Comparison of ENCODE assay signal across 20 cellular contexts in the genomic region with DNA sequence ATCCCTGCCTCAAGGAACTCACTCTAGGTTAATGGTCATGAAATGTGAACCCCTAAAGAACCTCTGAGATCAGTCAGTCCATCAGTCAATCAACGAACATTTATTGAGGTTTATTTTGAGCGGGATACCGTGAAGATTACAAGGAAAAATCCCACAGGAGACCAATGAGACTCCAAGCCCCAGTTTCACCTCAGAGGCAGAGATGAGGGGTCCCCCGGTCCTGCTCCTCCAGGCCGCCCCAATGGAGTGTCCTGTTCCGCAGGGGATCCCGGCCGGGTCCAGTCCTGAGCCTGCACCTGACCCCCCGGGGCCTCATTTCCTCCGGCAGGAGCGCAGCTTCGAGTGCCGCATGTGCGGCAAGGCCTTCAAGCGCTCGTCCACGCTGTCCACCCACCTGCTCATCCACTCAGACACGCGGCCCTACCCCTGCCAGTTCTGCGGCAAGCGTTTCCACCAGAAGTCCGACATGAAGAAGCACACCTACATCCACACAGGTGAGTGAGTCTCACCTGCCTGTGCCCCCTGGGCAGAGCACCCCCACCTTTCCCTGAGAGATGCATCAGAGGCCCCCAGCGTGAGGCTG. TPM values are rescaled to one million over a fixed set of nuclear protein-coding genes. Genes with fewer than 3 reads are reported as not detected.
DNase-seq lines count a peak whose midpoint lies in the region; ATAC-seq, FAIRE-seq and TF ChIP-seq lines count a peak whose summit lies in the region.
"Had no signal": no experiment of that assay in that cellular context is flagged by ENCODE, and none has a peak within 500 bp of the region (broad histone marks: within the 10 kb centered on the region; RNA-seq: fewer than 3 reads in every experiment).

No MANE protein-coding gene starts in this region.

- H3K9me3 ChIP-seq in kidney (ENCODE audit: control insufficient read depth in 1 of 2, low read length in 2 of 2), result no peaks in the 10 kb centered on the region
- H3K9me3 ChIP-seq: A549, SJCRH30 had no signal

- intact Hi-C loops in natural killer cell (cut with micrococcal nuclease) (no loop called here), kidney (cut with DNase I) (no loop called here)

- DNase-seq in natural killer cell (no peak), NCI-H69 (lab: John Stamatoyannopoulos, UW) (peak; percentile 39), kidney (peak; percentile 76), retina (peak; percentile 44), NCI-H2171 (lab: John Stamatoyannopoulos, UW) (no peak)
- no peak for DNase-seq in natural killer cell treated with Interleukin-12 subunit alpha and Interleukin-12 subunit beta and Interleukin-15 and Interleukin-18, amount 100 ng/mL, for 72 hours (ENCODE audit: low spot score)
- DNase-seq in activated naive CD4-positive, alpha-beta T cell (lab: John Stamatoyannopoulos, UW), result no peak
- DNase-seq: CD8-positive, alpha-beta memory T cell; MV-4-11; NCI-H446; NCI-H774; PC-3; SJCRH30 had no signal

- TF ChIP-seq CTCF in natural killer cell (IDR thresholded peaks at IDR 0.05) (no peak), kidney (IDR thresholded peaks at IDR 0.05; ENCODE audit: borderline replicate concordance, extremely low read depth, insufficient read depth) (no peak)

- H3K36me3 Mint-ChIP-seq in natural killer cell, result no peaks in the 10 kb centered on the region
- no peaks in the 10 kb centered on the region for H3K36me3 Mint-ChIP-seq in natural killer cell treated with Interleukin-12 subunit alpha and Interleukin-12 subunit beta and Interleukin-15 and Interleukin-18, amount 100 ng/mL, for 72 hours

- H3K4me1 ChIP-seq in kidney (ENCODE audit: control insufficient read depth in 1 of 2, insufficient read depth in 1 of 2, low read depth in 1 of 2, low read length in 2 of 2), result no peaks in the 10 kb centered on the region
- H3K4me1 ChIP-seq: A549 had no signal

- H3K4me1 Mint-ChIP-seq in natural killer cell, result peaks cover 76 to 80% of the 10 kb centered on the region in 2 donors
- H3K4me1 Mint-ChIP-seq in natural killer cell treated with Interleukin-12 subunit alpha and Interleukin-12 subunit beta and Interleukin-15 and Interleukin-18, amount 100 ng/mL, for 72 hours (ENCODE audit: low read depth in 2 of 2), result peaks cover 37 to 64% of the 10 kb centered on the region in 2 donors

- H3K4me3 ChIP-seq in kidney (ENCODE audit: low read length in 2 of 2), result no peak overlapping the region
- H3K4me3 ChIP-seq: A549, GM23248, SJCRH30 had no signal

- ATAC-seq in natural killer cell, result no peak
- no peak for ATAC-seq in natural killer cell treated with Interleukin-12 subunit alpha and Interleukin-12 subunit beta and Interleukin-15 and Interleukin-18, amount 100 ng/mL, for 72 hours
- ATAC-seq in GM19395 (IDR thresholded peaks at IDR 0.05; ENCODE audit: unreplicated experiment), result no peak
- ATAC-seq: PC-3 had no signal

- peak overlapping the region; percentile 53 for H3K4me3 Mint-ChIP-seq in natural killer cell
- H3K4me3 Mint-ChIP-seq in natural killer cell treated with Interleukin-12 subunit alpha and Interleukin-12 subunit beta and Interleukin-15 and Interleukin-18, amount 100 ng/mL, for 72 hours, result no peak overlapping the region
- H3K4me3 Mint-ChIP-seq: CD8-positive, alpha-beta memory T cell had no signal

- H3K27me3 Mint-ChIP-seq in natural killer cell (ENCODE audit: low read depth in 2 of 2), result no peaks in the 10 kb centered on the region
- no peaks in the 10 kb centered on the region for H3K27me3 Mint-ChIP-seq in natural killer cell treated with Interleukin-12 subunit alpha and Interleukin-12 subunit beta and Interleukin-15 and Interleukin-18, amount 100 ng/mL, for 72 hours

- no peak overlapping the region for H3K27ac Mint-ChIP-seq in natural killer cell
- no peak overlapping the region for H3K27ac Mint-ChIP-seq in natural killer cell treated with Interleukin-12 subunit alpha and Interleukin-12 subunit beta and Interleukin-15 and Interleukin-18, amount 100 ng/mL, for 72 hours
- H3K27ac Mint-ChIP-seq: CD8-positive, alpha-beta memory T cell had no signal

- no peak overlapping the region for H3K9ac ChIP-seq in kidney (ENCODE audit: low read length in 2 of 2)
- H3K9ac ChIP-seq: GM23248, KMS-11 had no signal

- no peak overlapping the region for H3K27ac ChIP-seq in kidney (ENCODE audit: low read depth in 2 of 2, low read length in 2 of 2)
- H3K27ac ChIP-seq: A549, GM23248, KMS-11, SJCRH30 had no signal

- no peaks in the 10 kb centered on the region for H3K36me3 ChIP-seq in kidney (ENCODE audit: control insufficient read depth in 1 of 2, insufficient read depth in 2 of 2, low read length in 2 of 2)
- H3K36me3 ChIP-seq: SJCRH30 had no signal

- no peak for FAIRE-seq in kidney (lab: Jason Lieb, UNC)
- FAIRE-seq: A549, D721Med had no signal

- no peaks in the 10 kb centered on the region for H3K9me3 Mint-ChIP-seq in natural killer cell
- no peaks in the 10 kb centered on the region for H3K9me3 Mint-ChIP-seq in natural killer cell treated with Interleukin-12 subunit alpha and Interleukin-12 subunit beta and Interleukin-15 and Interleukin-18, amount 100 ng/mL, for 72 hours
- H3K9me3 Mint-ChIP-seq: CD8-positive, alpha-beta memory T cell had no signal

RNA-seq across cellular contexts. Expression of a gene that starts 11.0 kb away (rescaled TPM):
- total RNA-seq in natural killer cell, result 1 to 10 TPM in 2 of 3 donors, under 1 TPM in 1; 0.41 to 3.3 (median 2.8) TPM
- under 1 TPM in 1 of 2 donors, not detected in 1; 0.45 TPM for total RNA-seq in natural killer cell treated with Interleukin-12 subunit alpha and Interleukin-12 subunit beta and Interleukin-15 and Interleukin-18, amount 100 ng/mL, for 72 hours
- 0.28 TPM for total RNA-seq in kidney
- not detected for polyA plus RNA-seq in kidney (ENCODE audit: insufficient read depth, low read depth, low replicate concordance)
- total RNA-seq: CD8-positive, alpha-beta memory T cell; GM23248; PC-3; T-helper 1 cell treated with Interleukin-12 subunit alpha and Interleukin-12 subunit beta and Interleukin-4 antibody, amounts not matched to agents 30 ng/mL and 1 ng/mL, for 36 hours had no signal
- polyA plus RNA-seq: BJ; CD8-positive, alpha-beta memory T cell; GM23248 had no signal

RNA-seq across cellular contexts. Expression of a gene that starts 41.3 kb away (rescaled TPM):
- total RNA-seq in natural killer cell (10 to 100 TPM; 52.6 to 69.2 (median 60.4) TPM), kidney (47.7 TPM)
- total RNA-seq in natural killer cell treated with Interleukin-12 subunit alpha and Interleukin-12 subunit beta and Interleukin-15 and Interleukin-18, amount 100 ng/mL, for 72 hours, result 10 to 100 TPM; 69.2 to 81.4 TPM
- polyA plus RNA-seq in kidney (ENCODE audit: insufficient read depth, low read depth, low replicate concordance), result 38.0 TPM

RNA-seq across cellular contexts. Expression of a gene that starts 45.1 kb away (rescaled TPM):
- total RNA-seq in natural killer cell, result 10 to 100 TPM; 58.0 to 73.5 (median 63.3) TPM
- 10 to 100 TPM; 37.8 to 45.7 TPM for total RNA-seq in natural killer cell treated with Interleukin-12 subunit alpha and Interleukin-12 subunit beta and Interleukin-15 and Interleukin-18, amount 100 ng/mL, for 72 hours
- total RNA-seq in kidney, result 45.4 TPM
- polyA plus RNA-seq in kidney (ENCODE audit: insufficient read depth, low read depth, low replicate concordance), result 13.1 TPM

Comparison
In these comparisons a context has a peak if more than half of its experiments do, and no peak if none do; other contexts are left out.
1. DNase-seq: peak in NCI-H69 (single experiment), kidney (single experiment) and retina (single experiment); none in natural killer cell (single experiment), natural killer cell treated with Interleukin-12 subunit alpha and Interleukin-12 subunit beta and Interleukin-15 and Interleukin-18, amount 100 ng/mL, for 72 hours (single experiment), NCI-H2171 (single experiment) and activated naive CD4-positive, alpha-beta T cell (0 of 4).